In genomic region chr1:1374068-1374860, GRCh38 we compare ENCODE assay signal across 6 cellular contexts. TPM values are rescaled to one million over a fixed set of nuclear protein-coding genes. Genes with fewer than 3 reads are reported as not detected.
DNase-seq lines count a peak whose midpoint lies in the region; ATAC-seq and TF ChIP-seq lines count a peak whose summit lies in the region.

No MANE protein-coding gene starts in this region.

- peak overlapping the region; percentile 93 for H3K27ac ChIP-seq in substantia nigra (ENCODE audit: low read depth, low read length, poor library complexity, severe bottlenecking)

- peak overlapping the region; percentile 92 for H3K4me3 ChIP-seq in Loucy (ENCODE audit: low read length, poor library complexity, severe bottlenecking)
- H3K4me3 ChIP-seq in fibroblast of the aortic adventitia (ENCODE audit: low read depth, low read length): peak overlapping the region; percentile 90

- H3K79me2 ChIP-seq in Loucy (ENCODE audit: insufficient read depth, low read length): peaks cover 40% of the 10 kb centered on the region

- H3F3A ChIP-seq in Loucy (ENCODE audit: low read depth): no peaks in the 10 kb centered on the region

- TF ChIP-seq CTCF in Loucy (conservative IDR thresholded peaks at IDR 0.05; ENCODE audit: low read length) (no peak), fibroblast of the aortic adventitia (IDR thresholded peaks at IDR 0.05; ENCODE audit: insufficient read depth, low read length) (no peak)

- peaks cover 40% of the 10 kb centered on the region for H3K4me1 ChIP-seq in Loucy (ENCODE audit: insufficient read depth, low read length, poor library complexity, severe bottlenecking)

- peak overlapping the region; percentile 97 for H3K9ac ChIP-seq in Loucy (ENCODE audit: low read depth, low read length, poor library complexity, severe bottlenecking)

- H2AFZ ChIP-seq in Loucy (ENCODE audit: low read length): peak overlapping the region; percentile 78

- DNase-seq in fibroblast of the aortic adventitia (ENCODE audit: low read depth) (no peak), substantia nigra (lab: John Stamatoyannopoulos, UW) (peak in 1 of 49 donors; percentile 72), cortex of kidney (lab: John Stamatoyannopoulos, UW) (no peak), HT-29 (ENCODE audit: low spot score) (no peak)

- H3K4me2 ChIP-seq in Loucy (ENCODE audit: low read depth, low read length, poor library complexity, severe bottlenecking): peak overlapping the region; percentile 99

- ATAC-seq in GM18511 (IDR thresholded peaks at IDR 0.05; ENCODE audit: unreplicated experiment): peak; percentile 6

- no peaks in the 10 kb centered on the region for H3K27me3 ChIP-seq in Loucy (ENCODE audit: insufficient read depth, low read length, poor library complexity, severe bottlenecking)

- no peaks in the 10 kb centered on the region for H3K9me3 ChIP-seq in Loucy (ENCODE audit: insufficient read depth, low read depth, low read length)

- peaks cover 26% of the 10 kb centered on the region for H4K20me1 ChIP-seq in Loucy (ENCODE audit: insufficient read depth, low read length, poor library complexity, severe bottlenecking)

- no peaks in the 10 kb centered on the region for H3K36me3 ChIP-seq in Loucy (ENCODE audit: insufficient read depth, low read length)

- H3K9me2 ChIP-seq in Loucy (replicated peaks; ENCODE audit: low read depth, low read length): no peaks in the 10 kb centered on the region

RNA-seq across cellular contexts. Expression of gene AURKAIP1, which starts 0.7 kb away (rescaled TPM):
- 71.1 and 82.0 TPM in 2 replicates for total RNA-seq in fibroblast of the aortic adventitia (ENCODE audit: low replicate concordance)
- total RNA-seq in HT-29 (2014; rRNA removed; shearing (Covaris generic)): 377 and 383 TPM in 2 replicates

RNA-seq across cellular contexts. Expression of gene MXRA8, which starts 15.9 kb away (rescaled TPM):
- total RNA-seq in fibroblast of the aortic adventitia (ENCODE audit: low replicate concordance): 367 and 605 TPM in 2 replicates
- total RNA-seq in HT-29 (2014; rRNA removed; shearing (Covaris generic)): not detected in 2 replicates

RNA-seq across cellular contexts. Expression of gene CCNL2, which starts 24.9 kb away (rescaled TPM):
- total RNA-seq in fibroblast of the aortic adventitia (ENCODE audit: low replicate concordance): 102 and 133 TPM in 2 replicates
- total RNA-seq in HT-29 (2014; rRNA removed; shearing (Covaris generic)): 200 and 243 TPM in 2 replicates

RNA-seq across cellular contexts. Expression of gene DVL1, which starts 25.0 kb away (rescaled TPM):
- total RNA-seq in fibroblast of the aortic adventitia (ENCODE audit: low replicate concordance): 31.3 and 89.0 TPM in 2 replicates
- total RNA-seq in HT-29 (2014; rRNA removed; shearing (Covaris generic)): 246 and 269 TPM in 2 replicates

RNA-seq across cellular contexts. Expression of gene MRPL20, which starts 32.8 kb away (rescaled TPM):
- total RNA-seq in fibroblast of the aortic adventitia (ENCODE audit: low replicate concordance): 104 and 123 TPM in 2 replicates
- 235 and 276 TPM in 2 replicates for total RNA-seq in HT-29 (2014; rRNA removed; shearing (Covaris generic))

Comparison
In these comparisons a context has a peak if more than half of its experiments do, and no peak if none do; other contexts are left out.
1. RNA of gene MXRA8, which starts 15.9 kb away (total RNA-seq): 367 to 605 TPM in fibroblast of the aortic adventitia; not detected in HT-29; every median in the first group is over 100 times any median in the second.